In genomic region chr6:10413850-10414765, GRCh38 we compare ENCODE assay signal across 1 cellular context.
TF ChIP-seq lines count a peak whose summit lies in the region.

No MANE protein-coding gene starts in this region.

TF ChIP-seq in HEK293, 187 proteins besides CTCF, POLR2A, EP300 and RAD21 (continued from another document and continues in another):
- TF ChIP-seq PRDM10 (tag by site-specific recombination; IDR thresholded peaks at IDR 0.05) (peak; percentile 33; the same call in 1 of the 2 replicates), ZNF146 (tag by site-specific recombination; IDR thresholded peaks at IDR 0.05) (0 out of 2 replicates have a peak, but pooled peaks have one; percentile 2), ZNF175 (tag by site-specific recombination; IDR thresholded peaks at IDR 0.05) (no peak), GLIS1 (tag by site-specific recombination; IDR thresholded peaks at IDR 0.05) (peak; percentile 26; the same call in 1 of the 2 replicates), ZNF366 (tag by site-specific recombination; conservative IDR thresholded peaks at IDR 0.05) (no peak), IKZF3 (tag by site-specific recombination; IDR thresholded peaks at IDR 0.05) (0 out of 2 replicates have a peak, but pooled peaks have one; percentile 12), BCL11A (tag by site-specific recombination; IDR thresholded peaks at IDR 0.05; ENCODE audit: low read depth) (peak; percentile 44; the same call in 1 of the 2 replicates), TSHZ1 (tag by site-specific recombination; IDR thresholded peaks at IDR 0.05; ENCODE audit: borderline replicate concordance) (no peak), ZXDB (tag by site-specific recombination; IDR thresholded peaks at IDR 0.05) (peak; percentile 15; the same call in 1 of the 2 replicates), ZNF138 (tag by site-specific recombination; IDR thresholded peaks at IDR 0.05; ENCODE audit: borderline replicate concordance) (no peak), ZNF394 (tag by site-specific recombination; IDR thresholded peaks at IDR 0.05; ENCODE audit: borderline replicate concordance) (no peak), ZSCAN18 (tag by site-specific recombination; IDR thresholded peaks at IDR 0.05) (no peak), ZNF24 (tag by site-specific recombination; IDR thresholded peaks at IDR 0.05) (peak; percentile 99), ZNF600 (tag by site-specific recombination; IDR thresholded peaks at IDR 0.05) (peak; percentile 54; the same call in 1 of the 2 replicates), SP7 (tag by site-specific recombination; IDR thresholded peaks at IDR 0.05) (0 out of 2 replicates have a peak, but pooled peaks have one; percentile 7), ZFHX2 (tag by site-specific recombination; conservative IDR thresholded peaks at IDR 0.05) (no peak), ZNF274 (IDR thresholded peaks at IDR 0.05; ENCODE audit: low read length) (no peak), ZNF274 (tag by site-specific recombination; IDR thresholded peaks at IDR 0.05; ENCODE audit: borderline replicate concordance) (no peak), ZNF777 (tag by site-specific recombination; IDR thresholded peaks at IDR 0.05; ENCODE audit: borderline replicate concordance) (no peak), ZNF76 (tag by site-specific recombination; IDR thresholded peaks at IDR 0.05; ENCODE audit: borderline replicate concordance, low read depth) (peak; percentile 27; the same call in 1 of the 2 replicates), ZBTB26 (tag by site-specific recombination; optimal IDR thresholded peaks at IDR 0.05) (peak; percentile 46), PBX3 (CRISPR knock-in tag; IDR thresholded peaks at IDR 0.05) (no peak), ZNF843 (tag by site-specific recombination; IDR thresholded peaks at IDR 0.05) (no peak), ZBTB17 (tag by site-specific recombination; IDR thresholded peaks at IDR 0.05) (0 out of 2 replicates have a peak, but pooled peaks have one; percentile 19), ZNF211 (tag by site-specific recombination; IDR thresholded peaks at IDR 0.05; ENCODE audit: low read depth) (no peak), ZNF2 (tag by site-specific recombination; IDR thresholded peaks at IDR 0.05) (peak; percentile 36; the same call in 1 of the 2 replicates), ZNF558 (tag by site-specific recombination; IDR thresholded peaks at IDR 0.05) (no peak), SCRT2 (tag by site-specific recombination; IDR thresholded peaks at IDR 0.05) (no peak), ZNF544 (tag by site-specific recombination; IDR thresholded peaks at IDR 0.05) (no peak), ZSCAN30 (tag by site-specific recombination; IDR thresholded peaks at IDR 0.05) (peak; percentile 41; the same call in 1 of the 2 replicates), ZBTB10 (tag by site-specific recombination; IDR thresholded peaks at IDR 0.05) (peak; percentile 57; the same call in 1 of the 2 replicates), ZNF341 (tag by site-specific recombination; IDR thresholded peaks at IDR 0.05; ENCODE audit: low read depth) (no peak), OSR2 (tag by site-specific recombination; IDR thresholded peaks at IDR 0.05) (no peak), ZNF549 (tag by site-specific recombination; IDR thresholded peaks at IDR 0.05) (no peak), BCL11B (tag by site-specific recombination; IDR thresholded peaks at IDR 0.05; ENCODE audit: low read depth) (no peak), ZNF48 (tag by site-specific recombination; IDR thresholded peaks at IDR 0.05) (no peak), PRDM1 (tag by site-specific recombination; IDR thresholded peaks at IDR 0.05) (peak; percentile 36; the same call in 1 of the 2 replicates), SP2 (tag by site-specific recombination; IDR thresholded peaks at IDR 0.05) (no peak)
- TF ChIP-seq, protein P1, sequence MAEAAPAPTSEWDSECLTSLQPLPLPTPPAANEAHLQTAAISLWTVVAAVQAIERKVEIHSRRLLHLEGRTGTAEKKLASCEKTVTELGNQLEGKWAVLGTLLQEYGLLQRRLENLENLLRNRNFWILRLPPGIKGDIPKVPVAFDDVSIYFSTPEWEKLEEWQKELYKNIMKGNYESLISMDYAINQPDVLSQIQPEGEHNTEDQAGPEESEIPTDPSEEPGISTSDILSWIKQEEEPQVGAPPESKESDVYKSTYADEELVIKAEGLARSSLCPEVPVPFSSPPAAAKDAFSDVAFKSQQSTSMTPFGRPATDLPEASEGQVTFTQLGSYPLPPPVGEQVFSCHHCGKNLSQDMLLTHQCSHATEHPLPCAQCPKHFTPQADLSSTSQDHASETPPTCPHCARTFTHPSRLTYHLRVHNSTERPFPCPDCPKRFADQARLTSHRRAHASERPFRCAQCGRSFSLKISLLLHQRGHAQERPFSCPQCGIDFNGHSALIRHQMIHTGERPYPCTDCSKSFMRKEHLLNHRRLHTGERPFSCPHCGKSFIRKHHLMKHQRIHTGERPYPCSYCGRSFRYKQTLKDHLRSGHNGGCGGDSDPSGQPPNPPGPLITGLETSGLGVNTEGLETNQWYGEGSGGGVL (tag by site-specific recombination; IDR thresholded peaks at IDR 0.05) = peak; percentile 32; the same call in 1 of the 2 replicates
- TF ChIP-seq, protein P2, sequence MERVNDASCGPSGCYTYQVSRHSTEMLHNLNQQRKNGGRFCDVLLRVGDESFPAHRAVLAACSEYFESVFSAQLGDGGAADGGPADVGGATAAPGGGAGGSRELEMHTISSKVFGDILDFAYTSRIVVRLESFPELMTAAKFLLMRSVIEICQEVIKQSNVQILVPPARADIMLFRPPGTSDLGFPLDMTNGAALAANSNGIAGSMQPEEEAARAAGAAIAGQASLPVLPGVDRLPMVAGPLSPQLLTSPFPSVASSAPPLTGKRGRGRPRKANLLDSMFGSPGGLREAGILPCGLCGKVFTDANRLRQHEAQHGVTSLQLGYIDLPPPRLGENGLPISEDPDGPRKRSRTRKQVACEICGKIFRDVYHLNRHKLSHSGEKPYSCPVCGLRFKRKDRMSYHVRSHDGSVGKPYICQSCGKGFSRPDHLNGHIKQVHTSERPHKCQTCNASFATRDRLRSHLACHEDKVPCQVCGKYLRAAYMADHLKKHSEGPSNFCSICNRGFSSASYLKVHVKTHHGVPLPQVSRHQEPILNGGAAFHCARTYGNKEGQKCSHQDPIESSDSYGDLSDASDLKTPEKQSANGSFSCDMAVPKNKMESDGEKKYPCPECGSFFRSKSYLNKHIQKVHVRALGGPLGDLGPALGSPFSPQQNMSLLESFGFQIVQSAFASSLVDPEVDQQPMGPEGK (tag by site-specific recombination; IDR thresholded peaks at IDR 0.05) = peak; percentile 66
- TF ChIP-seq, protein P3, sequence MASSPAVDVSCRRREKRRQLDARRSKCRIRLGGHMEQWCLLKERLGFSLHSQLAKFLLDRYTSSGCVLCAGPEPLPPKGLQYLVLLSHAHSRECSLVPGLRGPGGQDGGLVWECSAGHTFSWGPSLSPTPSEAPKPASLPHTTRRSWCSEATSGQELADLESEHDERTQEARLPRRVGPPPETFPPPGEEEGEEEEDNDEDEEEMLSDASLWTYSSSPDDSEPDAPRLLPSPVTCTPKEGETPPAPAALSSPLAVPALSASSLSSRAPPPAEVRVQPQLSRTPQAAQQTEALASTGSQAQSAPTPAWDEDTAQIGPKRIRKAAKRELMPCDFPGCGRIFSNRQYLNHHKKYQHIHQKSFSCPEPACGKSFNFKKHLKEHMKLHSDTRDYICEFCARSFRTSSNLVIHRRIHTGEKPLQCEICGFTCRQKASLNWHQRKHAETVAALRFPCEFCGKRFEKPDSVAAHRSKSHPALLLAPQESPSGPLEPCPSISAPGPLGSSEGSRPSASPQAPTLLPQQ (tag by site-specific recombination; IDR thresholded peaks at IDR 0.05) = no peak
